In genomic region chr7:44210107-44210506, GRCh38 we compare ENCODE assay signal across 19 cellular contexts. TPM values are rescaled to one million over a fixed set of nuclear protein-coding genes. Genes with fewer than 3 reads are reported as not detected.
DNase-seq lines count a peak whose midpoint lies in the region; ATAC-seq, FAIRE-seq and TF ChIP-seq lines count a peak whose summit lies in the region.
"Had no signal": no experiment of that assay in that cellular context is flagged by ENCODE, and none has a peak within 500 bp of the region (broad histone marks: within the 10 kb centered on the region; RNA-seq: fewer than 3 reads in every experiment).

No MANE protein-coding gene starts in this region.

- ATAC-seq in heart left ventricle, result no peak
- no peak for ATAC-seq in GM18867 (IDR thresholded peaks at IDR 0.05; ENCODE audit: unreplicated experiment)

- H3K4me1 ChIP-seq in heart left ventricle, result peaks cover 0 to 3% (median 0%) of the 10 kb centered on the region in 12 donors
- H3K4me1 ChIP-seq: HAP-1 had no signal

- DNase-seq in cardiac septum (ENCODE audit: low spot score) (peak; percentile 63), heart left ventricle (no peak), globus pallidus (ENCODE audit: low spot score) (peak; percentile 43), pons (ENCODE audit: low spot score) (peak; percentile 30), urothelium cell line (ENCODE audit: low spot score) (no peak), KG1 (lab: John Stamatoyannopoulos, UW) (no peak), COR-L47 (lab: John Stamatoyannopoulos, UW) (no peak)
- DNase-seq: ACHN; CD4-positive, CD25-positive, alpha-beta regulatory T cell; DND-41; GDM1 had no signal

- no peak for TF ChIP-seq POLR2A in heart left ventricle (IDR thresholded peaks at IDR 0.05)

- no peaks in the 10 kb centered on the region for H3K9me3 ChIP-seq in heart left ventricle
- H3K9me3 ChIP-seq: BLaER1 treated with 17β-estradiol and CSF1 and Interleukin-3, amounts not matched to agents 10 nM and 100 nM; HAP-1 had no signal

- H3K27me3 ChIP-seq in heart left ventricle, result no peaks in the 10 kb centered on the region
- H3K27me3 ChIP-seq: BLaER1 treated with 17β-estradiol and CSF1 and Interleukin-3, amounts not matched to agents 10 nM and 100 nM had no signal

- H3K4me3 ChIP-seq in heart left ventricle, result no peak overlapping the region
- H3K4me3 ChIP-seq: BLaER1 treated with 17β-estradiol and CSF1 and Interleukin-3, amounts not matched to agents 10 nM and 100 nM; HAP-1 had no signal

- intact Hi-C loops in cardiac septum (cut with DNase I), result no loop called here
- intact Hi-C loops in heart left ventricle (cut with DNase I), result no loop called here

- WGBS in heart left ventricle, 4 donors, result 80 to 89% (median 83%) methylated on average over 5 of the region's 5 CpGs

- peak; percentile 30 for FAIRE-seq in urothelium cell line (lab: Jason Lieb, UNC)
- FAIRE-seq: GM12892, GM19239, H1 had no signal

- H3K36me3 ChIP-seq in heart left ventricle, result peaks cover 0 to 89% (median 84%) of the 10 kb centered on the region in 9 donors

- no peak overlapping the region for H3K27ac ChIP-seq in heart left ventricle
- H3K27ac ChIP-seq: BLaER1 treated with 17β-estradiol and CSF1 and Interleukin-3, amounts not matched to agents 10 nM and 100 nM had no signal

- no peak for TF ChIP-seq CTCF in heart left ventricle (IDR thresholded peaks at IDR 0.05)

RNA-seq across cellular contexts. Expression of gene YKT6, which starts 9.3 kb away (rescaled TPM):
- total RNA-seq in cardiac septum, result 56.1 TPM
- total RNA-seq in heart left ventricle, result 10 to 100 TPM; 43.8 to 82.2 (median 46.6) TPM
- polyA plus RNA-seq in heart left ventricle, result 100 to 1,000 TPM in 1 of 2 donors, 10 to 100 TPM in 1; 28.5 to 133 TPM

RNA-seq across cellular contexts. Expression of gene GCK, which starts 20.9 kb away (rescaled TPM):
- 3.7 TPM for total RNA-seq in cardiac septum
- 1 to 10 TPM in 6 of 9 donors, under 1 TPM in 3; 0.54 to 3.3 (median 1.3) TPM for total RNA-seq in heart left ventricle
- 1 to 10 TPM; 3.6 to 5.7 TPM for polyA plus RNA-seq in heart left ventricle
- total RNA-seq: A172; CD4-positive, CD25-positive, alpha-beta regulatory T cell; HT-29 had no signal

Comparison
In these comparisons a context has a peak if more than half of its experiments do, and no peak if none do; other contexts are left out.
1. DNase-seq: peak in cardiac septum (single experiment), globus pallidus (single experiment) and pons (single experiment); none in heart left ventricle (0 of 5), urothelium cell line (single experiment), KG1 (single experiment) and COR-L47 (single experiment).